Comparison of ENCODE assay signal across 31 cellular contexts in genomic region chr14:87638196-87638595, GRCh38.
"Had no signal": no experiment of that assay in that cellular context is flagged by ENCODE, and none has a peak within 500 bp of the region (broad histone marks: within the 10 kb centered on the region; RNA-seq: fewer than 3 reads in every experiment).

No MANE protein-coding gene starts in this region.

- H3K27me3 ChIP-seq: ascending aorta, cardiac muscle cell had no signal

- ATAC-seq: activated CD4-positive, alpha-beta T cell treated with anti-CD3 and anti-CD28 coated beads for 36 hours; activated CD4-positive, CD25-positive, alpha-beta regulatory T cell treated with anti-CD3 and anti-CD28 coated beads, Interleukin-2, amount 50 U/mL, for 24 hours; activated CD8-positive, alpha-beta memory T cell treated with anti-CD3 and anti-CD28 coated beads, Interleukin-2, amount 10 ng/mL, durations not matched to agents 7 days and 5 days; activated CD8-positive, alpha-beta T cell treated with anti-CD3 and anti-CD28 coated beads, Interleukin-2, amount 10 ng/mL, durations not matched to agents 7 days and 5 days; activated naive CD8-positive, alpha-beta T cell treated with anti-CD3 and anti-CD28 coated beads, Interleukin-2, amount 50 U/mL, for 24 hours; WTC11 had no signal

- H3K27ac ChIP-seq: ascending aorta, cardiac muscle cell, VCaP had no signal

- H3K9me3 ChIP-seq: ascending aorta had no signal

- H3K36me3 ChIP-seq: ascending aorta, cardiac muscle cell had no signal

- DNase-seq: activated CD4-positive, alpha-beta memory T cell treated with anti-CD3 and anti-CD28 coated beads, Interleukin-2, amount 10 ng/mL, durations not matched to agents 7 days and 5 days; activated CD4-positive, alpha-beta T cell treated with anti-CD3 and anti-CD28 coated beads for 1 hour; activated CD4-positive, alpha-beta T cell treated with anti-CD3 and anti-CD28 coated beads for 36 hours; activated CD4-positive, alpha-beta T cell treated with anti-CD3 and anti-CD28 coated beads for 48 hours; activated CD4-positive, alpha-beta T cell treated with anti-CD3 and anti-CD28 coated beads, Interleukin-2, amount 10 ng/mL, durations not matched to agents 7 days and 5 days; activated CD4-positive, alpha-beta T cell treated with anti-CD3 and anti-CD28 coated beads, Interleukin-2, amount 50 U/mL, for 48 hours; activated CD4-positive, CD25-positive, alpha-beta regulatory T cell; activated CD8-positive, alpha-beta memory T cell treated with anti-CD3 and anti-CD28 coated beads for 24 hours; activated CD8-positive, alpha-beta memory T cell treated with anti-CD3 and anti-CD28 coated beads, Interleukin-2, amount 10 ng/mL, durations not matched to agents 7 days and 5 days; activated CD8-positive, alpha-beta memory T cell treated with anti-CD3 and anti-CD28 coated beads, Interleukin-2, amount 50 U/mL, for 48 hours; activated CD8-positive, alpha-beta T cell treated with anti-CD3 and anti-CD28 coated beads, Interleukin-2, amount 10 ng/mL, durations not matched to agents 7 days and 5 days; activated effector memory CD4-positive, alpha-beta T cell treated with Interleukin-2 at 50 U/mL for 16 hours; activated gamma-delta T cell; activated naive CD4-positive, alpha-beta T cell treated with anti-CD3 and anti-CD28 coated beads, Interleukin-2, amount 10 ng/mL, durations not matched to agents 7 days and 5 days; activated naive CD4-positive, alpha-beta T cell treated with Interleukin-2 at 50 U/mL for 16 hours; activated naive CD8-positive, alpha-beta T cell treated with anti-CD3 and anti-CD28 coated beads, Interleukin-2, amount 10 ng/mL, durations not matched to agents 7 days and 5 days; activated naive CD8-positive, alpha-beta T cell treated with anti-CD3 and anti-CD28 coated beads, Interleukin-2, amount 50 U/mL, for 24 hours; activated T-cell treated with anti-CD3 and anti-CD28 coated beads, Interleukin-2, amount 50 U/mL, for 24 hours; activated T-cell treated with anti-CD3 and anti-CD28 coated beads, Interleukin-2, amount 50 U/mL, for 48 hours; amygdala; anterior cingulate cortex; caudate nucleus; cerebellar nuclear complex; T-helper 1 cell; T-helper 2 cell; T-helper 9 cell had no signal

- H3K4me3 ChIP-seq: ascending aorta, cardiac muscle cell had no signal

- H3K4me1 ChIP-seq: ascending aorta had no signal
